ENCODE assay signal across 8 cellular contexts in genomic region chr2:109213646-109214417, GRCh38.
DNase-seq lines count a peak whose midpoint lies in the region; ATAC-seq and TF ChIP-seq lines count a peak whose summit lies in the region.

No MANE protein-coding gene starts in this region.

- no peak overlapping the region for H2AFZ ChIP-seq in H9 (ENCODE audit: low read length)

- H3K4me1 Mint-ChIP-seq in H9, result peaks cover 18 to 31% of the 10 kb centered on the region in 2 experiments
- H3K4me1 Mint-ChIP-seq in activated CD8-positive, alpha-beta T cell treated with anti-CD3 and anti-CD28 coated beads for 36 hours (ENCODE audit: low read depth), result peaks cover 73% of the 10 kb centered on the region

- no peaks in the 10 kb centered on the region for H3K36me3 Mint-ChIP-seq in H9 (ENCODE audit: insufficient read depth in 1 of 3, low read depth in 3 of 3)
- H3K36me3 Mint-ChIP-seq in activated CD8-positive, alpha-beta T cell treated with anti-CD3 and anti-CD28 coated beads for 36 hours (ENCODE audit: low read depth), result peaks cover 3% of the 10 kb centered on the region

- H3K9me3 Mint-ChIP-seq in H9, result no peaks in the 10 kb centered on the region
- H3K9me3 Mint-ChIP-seq in activated CD8-positive, alpha-beta T cell treated with anti-CD3 and anti-CD28 coated beads for 36 hours, result no peaks in the 10 kb centered on the region

- no peak overlapping the region for H3K4me2 ChIP-seq in H9 (ENCODE audit: insufficient read depth, insufficient read length, low read length)

- H3T11ph ChIP-seq in H9 (ENCODE audit: low read length), result no peak overlapping the region

- H3K18ac ChIP-seq in H9 (ENCODE audit: insufficient read length, low read depth, low read length), result no peak overlapping the region

- no peak for TF ChIP-seq POLR2A in testis (IDR thresholded peaks at IDR 0.05)

- H3K4me3 ChIP-seq in MG63 (no peak overlapping the region), testis (no peak overlapping the region)

- H2BK20ac ChIP-seq in H9 (ENCODE audit: low read depth, low read length, poor library complexity, severe bottlenecking), result no peak overlapping the region

- no peak overlapping the region for H2BK15ac ChIP-seq in H9 (ENCODE audit: low read depth, low read length)

- no peak overlapping the region for H3K4ac ChIP-seq in H9 (ENCODE audit: low read depth, low read length)

- H3K27ac ChIP-seq in H9 (ENCODE audit: insufficient read length, low read depth, low read length), result no peak overlapping the region
- no peak overlapping the region for H3K27ac ChIP-seq in testis

- no peaks in the 10 kb centered on the region for H4K20me1 ChIP-seq in H9 (ENCODE audit: control insufficient read depth, insufficient read depth, insufficient read length)

- H2AK5ac ChIP-seq in H9 (ENCODE audit: insufficient read length, low read length), result no peak overlapping the region

- H4K91ac ChIP-seq in H9 (ENCODE audit: insufficient read length, low read depth, low read length), result no peak overlapping the region

- 100% methylated on average over 2 of the region's 16 CpGs for WGBS in H9 (ENCODE audit: extremely low coverage, insufficient read length, low lambda C conversion rate)
- 80 to 82% methylated on average over 16 of the region's 16 CpGs for WGBS in testis, 2 donors

- POLR2A ChIA-PET in activated CD8-positive, alpha-beta T cell treated with anti-CD3 and anti-CD28 coated beads for 36 hours (lab: Charles Lee), result interaction anchor here (0.6 to 1.5 kb wide), 4 partner anchors 12 to 83 kb away, joined by 3 to 6 read pairs (median 4); no protein-coding TSS in a partner anchor

- H3K23me2 ChIP-seq in H9 (ENCODE audit: insufficient read length, low read depth, low read length, poor library complexity, severe bottlenecking), result peaks cover 2% of the 10 kb centered on the region

- H3K36me3 ChIP-seq in MG63, result no peaks in the 10 kb centered on the region
- no peaks in the 10 kb centered on the region for H3K36me3 ChIP-seq in testis (ENCODE audit: low read depth, missing control alignments)

- peak overlapping the region; percentile 2; the same call in 1 of the 2 replicates for H3K14ac ChIP-seq in H9 (ENCODE audit: insufficient read depth, low read length)

- no peaks in the 10 kb centered on the region for H3K9me3 ChIP-seq in H9 (ENCODE audit: control insufficient read depth, low read depth, low read length)
- H3K9me3 ChIP-seq in MG63, result no peaks in the 10 kb centered on the region
- H3K9me3 ChIP-seq in testis, result no peaks in the 10 kb centered on the region

- no peak overlapping the region; a peak in 2 of 7 replicates for H3K27ac Mint-ChIP-seq in H9
- peak overlapping the region; percentile 84 for H3K27ac Mint-ChIP-seq in activated CD8-positive, alpha-beta T cell treated with anti-CD3 and anti-CD28 coated beads for 36 hours

- no peak overlapping the region for H3K23ac ChIP-seq in H9 (ENCODE audit: insufficient read length, low read depth, low read length)

- no peak overlapping the region for H2BK120ac ChIP-seq in H9 (ENCODE audit: low read depth, low read length, poor library complexity, severe bottlenecking)

- intact Hi-C loops in activated CD8-positive, alpha-beta T cell treated with anti-CD3 and anti-CD28 coated beads for 36 hours (cut with micrococcal nuclease), result loop anchor here (10.0 kb wide), 1 partner anchor 121 kb away; no protein-coding TSS in a partner anchor
- intact Hi-C loops in testis (cut with DNase I; ENCODE audit: low total_unique reads), result no loop called here

- H2BK5ac ChIP-seq in H9 (ENCODE audit: insufficient read length, low read length), result no peak overlapping the region

- H3K4me1 ChIP-seq in H9 (ENCODE audit: insufficient read depth, low read length), result peaks cover 4% of the 10 kb centered on the region; the same call in 1 of the 2 replicates
- H3K4me1 ChIP-seq in testis, result no peaks in the 10 kb centered on the region

- H3K9ac ChIP-seq in H9 (ENCODE audit: extremely low read depth, insufficient read length, low read length), result no peak overlapping the region

- H3K56ac ChIP-seq in H9 (ENCODE audit: insufficient read length, low read depth, low read length), result no peak overlapping the region

- no peak overlapping the region for H4K5ac ChIP-seq in H9 (ENCODE audit: insufficient read length, low read depth, low read length)

- no peak overlapping the region for H4K8ac ChIP-seq in H9 (replicated peaks; ENCODE audit: insufficient read length, low read depth, low read length)

- ATAC-seq in activated CD8-positive, alpha-beta T cell treated with anti-CD3 and anti-CD28 coated beads for 36 hours, result peak; percentile 76

- no peak overlapping the region for H2BK12ac ChIP-seq in H9 (ENCODE audit: insufficient read length, low read depth, low read length)

- no peaks in the 10 kb centered on the region for H3K79me2 ChIP-seq in H9 (ENCODE audit: insufficient read depth, low read length)

- no peaks in the 10 kb centered on the region for H3K27me3 ChIP-seq in H9 (ENCODE audit: insufficient read depth, low read length)
- no peaks in the 10 kb centered on the region for H3K27me3 ChIP-seq in MG63
- H3K27me3 ChIP-seq in testis, result no peaks in the 10 kb centered on the region

- DNase-seq in Daoy (ENCODE audit: low read depth), result peak; percentile 91
- DNase-seq in H9, result no peak
- DNase-seq in MG63, result peak; percentile 22
- peak; percentile 81 for DNase-seq in activated CD8-positive, alpha-beta T cell treated with anti-CD3 and anti-CD28 coated beads for 36 hours
- peak; percentile 57 for DNase-seq in fibroblast of peridontal ligament (ENCODE audit: extremely low read depth)
- DNase-seq in stimulated activated CD4-positive, alpha-beta T cell treated with anti-CD3 and anti-CD28 coated beads, Interleukin-12 subunit alpha, Interleukin-12 subunit beta, amount 100 ng/mL, for 4 hours, result peak; percentile 24
- DNase-seq in NCI-H2081 (lab: John Stamatoyannopoulos, UW), result no peak
- DNase-seq in testis, result no peak

- H3K4me3 Mint-ChIP-seq in H9, result no peak overlapping the region
- H3K4me3 Mint-ChIP-seq in activated CD8-positive, alpha-beta T cell treated with anti-CD3 and anti-CD28 coated beads for 36 hours, result peak overlapping the region; percentile 56

- CTCF ChIA-PET in activated CD8-positive, alpha-beta T cell treated with anti-CD3 and anti-CD28 coated beads for 36 hours (lab: Charles Lee), result no interaction called here

- peaks cover 5% of the 10 kb centered on the region for H3K27me3 Mint-ChIP-seq in H9 (ENCODE audit: low read depth)
- peaks cover 59% of the 10 kb centered on the region for H3K27me3 Mint-ChIP-seq in activated CD8-positive, alpha-beta T cell treated with anti-CD3 and anti-CD28 coated beads for 36 hours

- TF ChIP-seq CTCF in H9 (conservative IDR thresholded peaks at IDR 0.05), result no peak
- TF ChIP-seq CTCF in activated CD8-positive, alpha-beta T cell treated with anti-CD3 and anti-CD28 coated beads for 36 hours (IDR thresholded peaks at IDR 0.05), result no peak
- no peak for TF ChIP-seq CTCF in testis (IDR thresholded peaks at IDR 0.05)

- no peaks in the 10 kb centered on the region for H3K79me1 ChIP-seq in H9 (ENCODE audit: insufficient read depth, low read depth, low read length, poor library complexity, severe bottlenecking)

Comparison
In these comparisons a context has a peak if more than half of its experiments do, and no peak if none do; other contexts are left out.
1. DNase-seq: peak in Daoy (single experiment), MG63 (single experiment), activated CD8-positive, alpha-beta T cell treated with anti-CD3 and anti-CD28 coated beads for 36 hours (single experiment), fibroblast of peridontal ligament (single experiment) and stimulated activated CD4-positive, alpha-beta T cell treated with anti-CD3 and anti-CD28 coated beads, Interleukin-12 subunit alpha, Interleukin-12 subunit beta, amount 100 ng/mL, for 4 hours (single experiment); none in H9 (single experiment), NCI-H2081 (0 of 2) and testis (single experiment).